In the genomic region with DNA sequence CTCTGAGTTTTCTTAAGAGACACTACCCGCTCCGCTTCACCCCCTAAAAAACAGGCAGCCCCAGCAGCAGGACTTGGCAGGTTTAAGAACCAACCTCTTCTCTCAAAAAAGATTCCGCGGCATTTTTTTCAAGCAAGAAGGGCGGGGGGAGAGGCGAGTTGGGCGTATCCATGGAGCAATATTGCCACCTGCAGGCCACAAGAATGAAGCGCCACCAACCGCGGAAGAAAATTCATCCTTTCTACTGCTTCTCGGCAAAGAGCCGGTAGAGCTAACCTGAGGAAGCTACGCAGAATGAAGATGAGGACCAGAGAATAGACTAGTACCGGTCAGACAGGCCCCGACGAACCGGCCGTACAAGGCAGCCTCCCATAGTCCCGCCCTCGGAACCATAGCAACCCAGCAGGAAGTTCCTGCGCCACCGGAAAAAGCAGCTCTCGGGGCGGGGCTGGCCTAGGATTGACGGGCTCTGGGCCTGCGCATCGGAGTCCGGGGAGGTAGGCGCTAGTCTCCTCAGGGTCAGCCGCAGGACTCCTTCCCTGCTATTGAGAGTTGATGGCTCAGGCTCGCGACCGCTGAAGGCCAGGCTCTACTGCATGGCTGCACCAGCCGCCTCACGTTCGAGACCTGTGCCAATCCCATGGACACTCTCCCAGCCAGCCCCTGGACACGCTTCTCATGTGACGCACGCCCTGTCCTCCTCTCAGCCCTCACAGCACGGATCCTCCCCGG, we compare ENCODE assay signal across 8 cellular contexts.
DNase-seq lines count a peak whose midpoint lies in the region; ATAC-seq and TF ChIP-seq lines count a peak whose summit lies in the region.

No MANE protein-coding gene starts in this region.

- no peaks in the 10 kb centered on the region for H3K4me1 ChIP-seq in uterus

- H3K36me3 Mint-ChIP-seq in T-helper 17 cell (ENCODE audit: low read depth) = no peaks in the 10 kb centered on the region

- peak; percentile 78 for DNase-seq in NCI-H146 treated with DMSO at 0.1 percent for 48 hours (lab: John Stamatoyannopoulos, UW; ENCODE audit: unreplicated experiment)
- peak; percentile 72 to 75 (median 74) for DNase-seq in T-helper 17 cell
- peak; percentile 48 to 97 (median 86) for DNase-seq in anterior cingulate cortex (lab: John Stamatoyannopoulos, UW)
- DNase-seq in left ventricle myocardium superior = peak; percentile 94
- DNase-seq in pulmonary artery endothelial cell (ENCODE audit: low read depth, low spot score) = peak; percentile 59
- peak; percentile 96 to 98 for DNase-seq in uterus

- H3K27ac Mint-ChIP-seq in T-helper 17 cell = peak overlapping the region; percentile 98

- intact Hi-C loops in left ventricle myocardium superior (cut with micrococcal nuclease) = no loop called here
- intact Hi-C loops in uterus (cut with DNase I; ENCODE audit: low total_unique reads) = no loop called here

- peak overlapping the region; percentile 41 to 52 for H3K4me3 ChIP-seq in uterus

- H3K36me3 ChIP-seq in uterus = no peaks in the 10 kb centered on the region

- H3K9me3 ChIP-seq in T-helper 17 cell (ENCODE audit: control insufficient read depth, low read length, poor library complexity, severe bottlenecking) (no peaks in the 10 kb centered on the region), uterus (no peaks in the 10 kb centered on the region)

- ATAC-seq in GM18499 (IDR thresholded peaks at IDR 0.05; ENCODE audit: insufficient read depth, unreplicated experiment) (peak; percentile 87), HG02885 (IDR thresholded peaks at IDR 0.05; ENCODE audit: poor library complexity, unreplicated experiment) (peak; percentile 99), T-helper 17 cell (peak; percentile 98), left ventricle myocardium superior (peak; percentile 100)

- H3K4me1 Mint-ChIP-seq in T-helper 17 cell = peaks cover 7% of the 10 kb centered on the region

- peak overlapping the region; percentile 90 for H3K4me3 Mint-ChIP-seq in T-helper 17 cell

- peaks cover 16% of the 10 kb centered on the region for H3K27me3 Mint-ChIP-seq in T-helper 17 cell

- TF ChIP-seq POLR2A in uterus (IDR thresholded peaks at IDR 0.05) = peak in 1 of 2 donors; percentile 64

- TF ChIP-seq CTCF in uterus (IDR thresholded peaks at IDR 0.05) = peak; percentile 97 to 99 (median 98)

- peaks cover 0 to 10% of the 10 kb centered on the region in 2 donors for H3K27me3 ChIP-seq in uterus

- H3K27ac ChIP-seq in uterus = peak overlapping the region; percentile 91 to 93

Comparison
In these comparisons a context has a peak if more than half of its experiments do, and no peak if none do; other contexts are left out.
1. Peak in every context shown above with its lines: DNase-seq, ATAC-seq, H3K4me3 ChIP-seq and H3K27ac ChIP-seq.